In the genomic region with DNA sequence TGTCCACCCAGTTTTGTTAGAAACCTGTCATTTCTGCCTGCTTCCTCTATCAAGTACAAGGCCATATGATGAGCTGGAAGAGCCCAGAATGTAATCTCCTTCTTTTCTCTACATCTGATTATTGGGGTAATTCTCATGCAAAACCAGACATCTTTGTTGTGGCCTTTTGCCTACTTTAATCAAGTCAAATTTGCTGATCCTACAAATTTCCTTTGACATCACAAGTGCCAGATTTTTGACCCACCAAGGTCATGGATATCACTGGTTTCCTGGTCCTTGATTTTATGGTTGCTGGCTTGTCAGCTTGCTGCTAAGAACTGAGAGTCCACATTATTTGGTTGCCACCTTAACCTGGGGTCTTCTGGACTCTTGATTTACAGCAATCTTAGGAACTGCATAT, we compare ENCODE assay signal across 22 cellular contexts.
DNase-seq lines count a peak whose midpoint lies in the region; ATAC-seq, FAIRE-seq and TF ChIP-seq lines count a peak whose summit lies in the region.
"Had no signal": no experiment of that assay in that cellular context is flagged by ENCODE, and none has a peak within 500 bp of the region (broad histone marks: within the 10 kb centered on the region; RNA-seq: fewer than 3 reads in every experiment).

No MANE protein-coding gene starts in this region.

- H3K4me2 ChIP-seq in A549 (no peak overlapping the region), BLaER1 (peak overlapping the region; percentile 5; the same call in 1 of the 2 replicates), K562 (ENCODE audit: insufficient read depth, low read length) (no peak overlapping the region)

- no peaks in the 10 kb centered on the region for H3K36me3 ChIP-seq in BLaER1
- H3K36me3 ChIP-seq in K562 (ENCODE audit: control insufficient read depth, insufficient read depth, low read length), result no peaks in the 10 kb centered on the region
- no peaks in the 10 kb centered on the region for H3K36me3 ChIP-seq in upper lobe of right lung

- POLR2A ChIA-PET in A549 (lab: Yijun Ruan, JAX), result no interaction called here
- POLR2A ChIA-PET in K562 (lab: Yijun Ruan, JAX), result no interaction called here

- H3K9me1 ChIP-seq in K562 (ENCODE audit: control insufficient read depth, insufficient read depth, low read length), result no peaks in the 10 kb centered on the region

- no peaks in the 10 kb centered on the region for H3K9me3 ChIP-seq in A549
- peaks cover 11% of the 10 kb centered on the region for H3K9me3 ChIP-seq in BLaER1
- 0 out of 2 replicates have a peak, but pooled peaks cover 2% of the 10 kb centered on the region for H3K9me3 ChIP-seq in K562 (replicated peaks; ENCODE audit: control insufficient read depth, insufficient read depth, low read depth, low read length)
- H3K9me3 ChIP-seq in upper lobe of right lung, result no peaks in the 10 kb centered on the region

- H3K9ac ChIP-seq in BLaER1 (no peak overlapping the region), K562 (ENCODE audit: insufficient read depth in 1 of 2, low read depth in 2 of 2, low read length in 2 of 2) (no peak overlapping the region)

- in situ Hi-C loops in K562 (cut with MboI), result no loop called here

- no TSS peak for BruUV-seq in K562 (replicated peaks; lab: Mats Ljungman, UMichigan)

- H2AFZ ChIP-seq in K562 (ENCODE audit: low read depth, low read length), result no peak overlapping the region

- TF ChIP-seq RAD21 in A549 (conservative IDR thresholded peaks at IDR 0.05 in 1 of 2, IDR thresholded peaks at IDR 0.05 in 1 of 2) (no peak), K562 (CRISPR knock-in tag; conservative IDR thresholded peaks at IDR 0.05 in 1 of 2, IDR thresholded peaks at IDR 0.05 in 1 of 2) (no peak)

- no peaks in the 10 kb centered on the region for H4K20me1 ChIP-seq in BLaER1
- no peaks in the 10 kb centered on the region for H4K20me1 ChIP-seq in K562 (replicated peaks; ENCODE audit: control insufficient read depth, insufficient read depth, low read length)

- H3K4me1 ChIP-seq in A549 (no peaks in the 10 kb centered on the region), BLaER1 (peaks cover 12% of the 10 kb centered on the region), K562 (replicated peaks in 1 of 2; ENCODE audit: control insufficient read depth in 2 of 2, insufficient read depth in 2 of 2, low read length in 2 of 2) (no peaks in the 10 kb centered on the region), upper lobe of right lung (no peaks in the 10 kb centered on the region)

- TF ChIP-seq CTCF in A549 (IDR thresholded peaks at IDR 0.05) (no peak), K562 (IDR thresholded peaks at IDR 0.05 in 2 of 3, conservative IDR thresholded peaks at IDR 0.05 in 1 of 3; ENCODE audit: insufficient read depth in 2 of 3, low read depth in 1 of 3, low read length in 3 of 3) (no peak), upper lobe of right lung (IDR thresholded peaks at IDR 0.05) (no peak)

- CTCF ChIA-PET in A549 (lab: Yijun Ruan, JAX), result interaction anchor here (0.6 kb wide), 1 partner anchor 391 kb away, joined by 3 read pairs; no protein-coding TSS in a partner anchor
- CTCF ChIA-PET in K562 (lab: Yijun Ruan, JAX; ENCODE audit: low intra/inter-chr PET ratio), result no interaction called here

- no peak for DNase-seq in A549 (ENCODE audit: low read depth in 1 of 2, low spot score in 1 of 2)
- no peak for DNase-seq in K562 (ENCODE audit: extremely low read depth in 1 of 4, low spot score in 3 of 4)
- no peak for DNase-seq in upper lobe of right lung
- DNase-seq: 8988T; AML-193; C1 segment of cervical spinal cord; CD4-positive, alpha-beta memory T cell; CD4-positive, CD25-positive, alpha-beta regulatory T cell; CD8-positive, alpha-beta memory T cell; COR-L47; DMS 273 treated with DMSO at 0.1 percent for 48 hours; DMS153; DMS53; DMS79; DND-41; EL; GDM1 had no signal

- no peak for FAIRE-seq in A549 (lab: Jason Lieb, UNC)
- FAIRE-seq in K562 (lab: Jason Lieb, UNC), result no peak
- FAIRE-seq: GM12878, GM12892, GM19239 had no signal

- H3K4me3 ChIP-seq in A549, result no peak overlapping the region
- no peak overlapping the region for H3K4me3 ChIP-seq in BLaER1
- no peak overlapping the region for H3K4me3 ChIP-seq in K562
- H3K4me3 ChIP-seq in upper lobe of right lung, result no peak overlapping the region
- H3K4me3 ChIP-seq: GM12878 had no signal

- no peak for TF ChIP-seq EP300 in A549 (IDR thresholded peaks at IDR 0.05)
- no peak for TF ChIP-seq EP300 in K562 (IDR thresholded peaks at IDR 0.05; ENCODE audit: low read length)

- no peaks in the 10 kb centered on the region for H3K79me2 ChIP-seq in K562 (ENCODE audit: control insufficient read depth, insufficient read depth, low read length)

- no peaks in the 10 kb centered on the region for H3K27me3 ChIP-seq in BLaER1
- no peaks in the 10 kb centered on the region for H3K27me3 ChIP-seq in K562 (ENCODE audit: control insufficient read depth in 2 of 2, insufficient read depth in 2 of 2, low read length in 2 of 2)
- H3K27me3 ChIP-seq in upper lobe of right lung, result no peaks in the 10 kb centered on the region

- TF ChIP-seq POLR2A in A549 (IDR thresholded peaks at IDR 0.05; ENCODE audit: low read length), result no peak
- TF ChIP-seq POLR2A in K562 (conservative IDR thresholded peaks at IDR 0.05), result no peak
- no peak for TF ChIP-seq POLR2A in GM18505 (IDR thresholded peaks at IDR 0.05; ENCODE audit: borderline replicate concordance, extremely low read depth, insufficient read depth, insufficient read length)

- intact Hi-C loops in K562 (cut with micrococcal nuclease), result no loop called here
- intact Hi-C loops in upper lobe of right lung (cut with DNase I), result no loop called here

- H3K27ac ChIP-seq in A549 (no peak overlapping the region), BLaER1 (no peak overlapping the region), K562 (ENCODE audit: extremely low read depth, low read depth, low read length) (no peak overlapping the region), upper lobe of right lung (no peak overlapping the region)

- ATAC-seq in A549, result no peak
- no peak for ATAC-seq in K562
- ATAC-seq in upper lobe of right lung, result no peak
- ATAC-seq in GM18505 (IDR thresholded peaks at IDR 0.05; ENCODE audit: unreplicated experiment), result no peak

TF ChIP-seq in A549, 52 proteins besides CTCF, POLR2A, EP300 and RAD21:
- TF ChIP-seq MAFK (IDR thresholded peaks at IDR 0.05; ENCODE audit: partially characterized antibody), result peak; percentile 90
- no peak for TF ChIP-seq POLR2AphosphoS2 (conservative IDR thresholded peaks at IDR 0.05; ENCODE audit: low read length)
- TF ChIP-seq RFX5 (IDR thresholded peaks at IDR 0.05), result no peak

TF ChIP-seq in K562, 482 proteins besides CTCF, POLR2A, EP300 and RAD21:
- TF ChIP-seq ZNF316 (IDR thresholded peaks at IDR 0.05) (peak; percentile 82), MAFK (IDR thresholded peaks at IDR 0.05; ENCODE audit: low read length) (peak; percentile 66), KLF10 (CRISPR knock-in tag; IDR thresholded peaks at IDR 0.05) (no peak), MAFG (tag; conservative IDR thresholded peaks at IDR 0.05) (peak; percentile 71), C11orf30 (IDR thresholded peaks at IDR 0.05; ENCODE audit: low read depth) (peak; percentile 55; the same call in 1 of the 2 replicates), MAFF (IDR thresholded peaks at IDR 0.05; ENCODE audit: low read length) (peak; percentile 77), HMG20A (CRISPR knock-in tag; conservative IDR thresholded peaks at IDR 0.05) (no peak)
- TF ChIP-seq, protein P1, sequence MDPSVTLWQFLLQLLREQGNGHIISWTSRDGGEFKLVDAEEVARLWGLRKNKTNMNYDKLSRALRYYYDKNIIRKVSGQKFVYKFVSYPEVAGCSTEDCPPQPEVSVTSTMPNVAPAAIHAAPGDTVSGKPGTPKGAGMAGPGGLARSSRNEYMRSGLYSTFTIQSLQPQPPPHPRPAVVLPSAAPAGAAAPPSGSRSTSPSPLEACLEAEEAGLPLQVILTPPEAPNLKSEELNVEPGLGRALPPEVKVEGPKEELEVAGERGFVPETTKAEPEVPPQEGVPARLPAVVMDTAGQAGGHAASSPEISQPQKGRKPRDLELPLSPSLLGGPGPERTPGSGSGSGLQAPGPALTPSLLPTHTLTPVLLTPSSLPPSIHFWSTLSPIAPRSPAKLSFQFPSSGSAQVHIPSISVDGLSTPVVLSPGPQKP (CRISPR knock-in tag; IDR thresholded peaks at IDR 0.05), result no peak
